In the genomic region with DNA sequence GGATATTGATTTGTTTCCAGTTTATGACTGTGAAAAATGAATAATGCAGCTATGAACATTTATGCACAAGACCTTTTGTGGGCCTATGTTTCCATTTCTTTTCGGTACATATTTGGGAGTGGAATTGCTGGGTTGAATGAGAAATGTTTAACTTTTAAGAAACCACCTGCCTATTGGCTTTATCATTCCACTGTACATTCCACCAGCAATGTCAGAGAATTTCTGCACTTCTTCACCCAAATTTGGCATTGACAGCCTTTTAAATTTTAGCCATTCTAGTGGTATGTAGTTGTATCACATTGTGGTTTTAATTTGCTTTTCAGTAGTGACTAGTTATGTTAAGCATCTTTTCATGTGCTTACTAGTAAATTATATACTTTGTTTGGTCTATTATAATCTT, we compare ENCODE assay signal across 28 cellular contexts.
"Had no signal": no experiment of that assay in that cellular context is flagged by ENCODE, and none has a peak within 500 bp of the region (broad histone marks: within the 10 kb centered on the region; RNA-seq: fewer than 3 reads in every experiment).

No MANE protein-coding gene starts in this region.

- ATAC-seq: activated CD8-positive, alpha-beta T cell treated with anti-CD3 and anti-CD28 coated beads for 36 hours; activated T-cell treated with anti-CD3 and anti-CD28 coated beads, Interleukin-2, amount 50 U/mL, for 72 hours; activated T-helper 17 cell treated with anti-CD3 and anti-CD28 coated beads, Interleukin-2, amount 50 U/mL, for 72 hours; Panc1 had no signal

- H3K27me3 Mint-ChIP-seq: activated CD4-positive, alpha-beta T cell treated with anti-CD3 and anti-CD28 coated beads, Interleukin-2, amount 10 ng/mL, durations not matched to agents 24 days and 14 days; activated CD8-positive, alpha-beta T cell treated with anti-CD3 and anti-CD28 coated beads for 36 hours; activated naive CD8-positive, alpha-beta T cell treated with anti-CD3 and anti-CD28 coated beads for 36 hours; activated T-helper 17 cell treated with anti-CD3 and anti-CD28 coated beads, Interleukin-2, amount 50 U/mL, for 72 hours; central memory CD8-positive, alpha-beta T cell had no signal

- FAIRE-seq: TTC549 had no signal

- H3K9ac ChIP-seq: SK-N-SH had no signal

- H3K36me3 ChIP-seq: ascending aorta, cardiac muscle cell, SJSA1 had no signal

- H3K4me3 Mint-ChIP-seq: activated CD4-positive, alpha-beta T cell treated with anti-CD3 and anti-CD28 coated beads, Interleukin-2, amount 10 ng/mL, durations not matched to agents 24 days and 14 days; activated CD8-positive, alpha-beta T cell treated with anti-CD3 and anti-CD28 coated beads for 36 hours; activated naive CD8-positive, alpha-beta T cell treated with anti-CD3 and anti-CD28 coated beads for 36 hours; activated T-cell treated with anti-CD3 and anti-CD28 coated beads, Interleukin-2, amount 50 U/mL, for 72 hours; activated T-helper 17 cell treated with anti-CD3 and anti-CD28 coated beads, Interleukin-2, amount 50 U/mL, for 72 hours; central memory CD8-positive, alpha-beta T cell; T-helper 1 cell treated with Interleukin-12 subunit alpha and Interleukin-12 subunit beta and Interleukin-4 antibody, amounts not matched to agents 30 μg/mL and 1 μg/mL, for 36 hours; T-helper 2 cell treated with Interferon-gamma antibody and Interleukin-4, amounts not matched to agents 5 μg/mL and 100 μg/mL, for 36 hours had no signal

- H3K27ac ChIP-seq: ascending aorta, cardiac muscle cell, SJSA1 had no signal

- H3K27me3 ChIP-seq: ascending aorta, cardiac muscle cell, SJSA1 had no signal

- H3K27ac Mint-ChIP-seq: activated CD4-positive, alpha-beta T cell treated with anti-CD3 and anti-CD28 coated beads, Interleukin-2, amount 10 ng/mL, durations not matched to agents 24 days and 14 days; activated CD8-positive, alpha-beta T cell treated with anti-CD3 and anti-CD28 coated beads for 36 hours; activated naive CD8-positive, alpha-beta T cell treated with anti-CD3 and anti-CD28 coated beads for 36 hours; activated T-cell treated with anti-CD3 and anti-CD28 coated beads, Interleukin-2, amount 50 U/mL, for 72 hours; activated T-helper 17 cell treated with anti-CD3 and anti-CD28 coated beads, Interleukin-2, amount 50 U/mL, for 72 hours; T-helper 1 cell treated with Interleukin-12 subunit alpha and Interleukin-12 subunit beta and Interleukin-4 antibody, amounts not matched to agents 30 μg/mL and 1 μg/mL, for 36 hours; T-helper 2 cell treated with Interferon-gamma antibody and Interleukin-4, amounts not matched to agents 5 μg/mL and 100 μg/mL, for 36 hours had no signal

- H3K9me3 Mint-ChIP-seq: activated CD4-positive, alpha-beta T cell treated with anti-CD3 and anti-CD28 coated beads, Interleukin-2, amount 10 ng/mL, durations not matched to agents 24 days and 14 days; activated CD8-positive, alpha-beta T cell treated with anti-CD3 and anti-CD28 coated beads for 36 hours; activated naive CD8-positive, alpha-beta T cell treated with anti-CD3 and anti-CD28 coated beads for 36 hours; activated T-helper 17 cell treated with anti-CD3 and anti-CD28 coated beads, Interleukin-2, amount 50 U/mL, for 72 hours; central memory CD8-positive, alpha-beta T cell; T-helper 1 cell treated with Interleukin-12 subunit alpha and Interleukin-12 subunit beta and Interleukin-4 antibody, amounts not matched to agents 30 μg/mL and 1 μg/mL, for 36 hours; T-helper 2 cell treated with Interferon-gamma antibody and Interleukin-4, amounts not matched to agents 5 μg/mL and 100 μg/mL, for 36 hours had no signal

- H3K4me2 ChIP-seq: SK-N-SH had no signal

- H3K4me1 Mint-ChIP-seq: activated CD4-positive, alpha-beta T cell treated with anti-CD3 and anti-CD28 coated beads, Interleukin-2, amount 10 ng/mL, durations not matched to agents 24 days and 14 days; activated naive CD8-positive, alpha-beta T cell treated with anti-CD3 and anti-CD28 coated beads for 36 hours; activated T-helper 17 cell treated with anti-CD3 and anti-CD28 coated beads, Interleukin-2, amount 50 U/mL, for 72 hours; central memory CD8-positive, alpha-beta T cell had no signal

- DNase-seq: activated CD4-positive, alpha-beta T cell treated with anti-CD3 and anti-CD28 coated beads, Interleukin-2, amount 10 ng/mL, durations not matched to agents 24 days and 14 days; activated CD4-positive, alpha-beta T cell treated with anti-CD3 and anti-CD28 coated beads, Interleukin-2, amount 50 U/mL, for 4 hours; activated CD8-positive, alpha-beta T cell treated with anti-CD3 and anti-CD28 coated beads for 36 hours; activated effector memory CD4-positive, alpha-beta T cell treated with anti-CD3 and anti-CD28 coated beads, Interleukin-2, amount 50 U/mL, for 16 hours; activated naive CD4-positive, alpha-beta T cell; activated naive CD4-positive, alpha-beta T cell treated with anti-CD3 and anti-CD28 coated beads, Interleukin-2, amount 50 U/mL, for 16 hours; activated naive CD8-positive, alpha-beta T cell treated with anti-CD3 and anti-CD28 coated beads for 36 hours; activated T-cell treated with anti-CD3 and anti-CD28 coated beads, Interleukin-2, amount 50 U/mL, for 1 hour; activated T-cell treated with anti-CD3 and anti-CD28 coated beads, Interleukin-2, amount 50 U/mL, for 72 hours; amygdala; NCI-H1105; NCI-H1417 treated with DMSO at 0.1 percent for 48 hours; NCI-H1694; NCI-H1930; NCI-H2081 treated with DMSO at 0.1 percent for 48 hours; NCI-H345; NCI-H524 treated with DMSO at 0.1 percent for 48 hours; SHP77; SK-N-SH had no signal

- H3K36me3 Mint-ChIP-seq: activated naive CD8-positive, alpha-beta T cell treated with anti-CD3 and anti-CD28 coated beads for 36 hours had no signal

- H3K4me3 ChIP-seq: ascending aorta, cardiac muscle cell, SJSA1 had no signal

- H3K9me3 ChIP-seq: ascending aorta, SJSA1, SK-N-SH had no signal

- H3K4me1 ChIP-seq: ascending aorta, SJSA1 had no signal
